ENCODE assay signal across 2 cellular contexts in genomic region chr7:44048031-44048795, GRCh38.
TF ChIP-seq lines count a peak whose summit lies in the region.

No MANE protein-coding gene starts in this region.

TF ChIP-seq in K562, 482 proteins besides CTCF, POLR2A, EP300 and RAD21:
- TF ChIP-seq NFIC (IDR thresholded peaks at IDR 0.05) (peak; percentile 41; the same call in 1 of the 2 replicates), KHSRP (IDR thresholded peaks at IDR 0.05) (no peak)

TF ChIP-seq in HEK293T, 16 proteins besides CTCF, POLR2A, EP300 and RAD21:
- TF ChIP-seq BHLHE40 (IDR thresholded peaks at IDR 0.05; ENCODE audit: borderline replicate concordance): no peak
- no peak for TF ChIP-seq PKNOX1 (IDR thresholded peaks at IDR 0.05)
- no peak for TF ChIP-seq HDGF (IDR thresholded peaks at IDR 0.05; ENCODE audit: borderline replicate concordance)
- TF ChIP-seq TARDBP (IDR thresholded peaks at IDR 0.05): no peak
- no peak for TF ChIP-seq SP1 (IDR thresholded peaks at IDR 0.05)
- TF ChIP-seq ZNF384 (IDR thresholded peaks at IDR 0.05): no peak
- TF ChIP-seq LEF1 (IDR thresholded peaks at IDR 0.05; ENCODE audit: borderline replicate concordance): no peak
- no peak for TF ChIP-seq FOXA1 (IDR thresholded peaks at IDR 0.05)
- no peak for TF ChIP-seq FOXM1 (IDR thresholded peaks at IDR 0.05; ENCODE audit: borderline replicate concordance)
- TF ChIP-seq ARNT (IDR thresholded peaks at IDR 0.05): no peak
- TF ChIP-seq CTBP1 (IDR thresholded peaks at IDR 0.05; ENCODE audit: borderline replicate concordance): no peak
- TF ChIP-seq ELF4 (IDR thresholded peaks at IDR 0.05): no peak
- TF ChIP-seq FOXK2 (IDR thresholded peaks at IDR 0.05): no peak
